ENCODE assay signal across 17 cellular contexts in the genomic region with DNA sequence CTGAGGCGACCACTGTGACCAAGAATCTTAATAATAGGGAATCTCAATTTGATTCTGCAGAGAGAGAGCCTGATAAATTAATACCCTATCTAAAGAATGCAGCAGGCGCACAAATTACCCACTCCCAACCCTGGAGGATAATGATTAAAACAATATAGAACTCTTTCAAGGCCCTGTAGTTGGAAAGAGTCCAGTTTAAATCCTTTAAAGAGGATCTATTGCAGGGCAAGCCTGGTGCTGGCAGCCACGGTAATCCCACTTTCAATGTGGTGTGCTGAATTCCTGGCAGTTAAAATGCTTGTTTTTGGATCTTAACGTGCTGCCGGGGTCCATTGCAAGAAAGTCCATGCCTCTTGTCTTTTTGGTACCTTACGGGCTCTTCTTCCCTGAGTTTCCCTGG.
DNase-seq lines count a peak whose midpoint lies in the region; TF ChIP-seq lines count a peak whose summit lies in the region.
"Had no signal": no experiment of that assay in that cellular context is flagged by ENCODE, and none has a peak within 500 bp of the region (broad histone marks: within the 10 kb centered on the region; RNA-seq: fewer than 3 reads in every experiment).

No MANE protein-coding gene starts in this region.

- peaks cover 12% of the 10 kb centered on the region for H3K4me1 ChIP-seq in effector memory CD4-positive, alpha-beta T cell (ENCODE audit: control insufficient read depth, insufficient read depth, low read length, poor library complexity, severe bottlenecking)

- H3K4me3 ChIP-seq in coronary artery (peak overlapping the region; percentile 23), retinal pigment epithelial cell (ENCODE audit: low read length) (peak overlapping the region; percentile 21)
- H3K4me3 ChIP-seq in effector memory CD4-positive, alpha-beta T cell (ENCODE audit: insufficient read depth, low read depth, low read length, poor library complexity, severe bottlenecking), result no peak overlapping the region
- H3K4me3 ChIP-seq: BLaER1, GM12878 had no signal

- no peak for TF ChIP-seq CTCF in coronary artery (IDR thresholded peaks at IDR 0.05)
- TF ChIP-seq CTCF in retinal pigment epithelial cell (conservative IDR thresholded peaks at IDR 0.05; ENCODE audit: low read depth, low read length), result no peak

- no peaks in the 10 kb centered on the region for H3K27me3 ChIP-seq in effector memory CD4-positive, alpha-beta T cell (replicated peaks; ENCODE audit: control insufficient read depth, insufficient read depth, low read length, poor library complexity, severe bottlenecking)
- H3K27me3 ChIP-seq: BLaER1, brain microvascular endothelial cell had no signal

- no peaks in the 10 kb centered on the region for H3K9me3 ChIP-seq in effector memory CD4-positive, alpha-beta T cell (ENCODE audit: control insufficient read depth, low read length)

- DNase-seq in D341Med (ENCODE audit: low spot score) (peak; percentile 72), NCI-H82 treated with DMSO at 0.1 percent for 48 hours (lab: John Stamatoyannopoulos, UW; ENCODE audit: unreplicated experiment) (peak; percentile 44), coronary artery (ENCODE audit: low spot score) (no peak), retinal pigment epithelial cell (ENCODE audit: low read depth) (peak; percentile 92), NCI-H1694 (lab: John Stamatoyannopoulos, UW) (no peak), LoVo (ENCODE audit: low spot score) (no peak)
- DNase-seq in effector memory CD4-positive, alpha-beta T cell, result no peak
- DNase-seq: activated CD4-positive, alpha-beta T cell treated with anti-CD3 and anti-CD28 coated beads, Interleukin-2, amount 50 U/mL, for 4 hours; brain microvascular endothelial cell; effector CD4-positive, alpha-beta T cell; IMR-90; NCI-H345; SIG-M5; stimulated activated CD4-positive, alpha-beta T cell treated with anti-CD3 and anti-CD28 coated beads, Interleukin-4, amount 100 ng/mL, for 4 hours; T-helper 9 cell had no signal

- H3K36me3 ChIP-seq in effector memory CD4-positive, alpha-beta T cell (ENCODE audit: control insufficient read depth, insufficient read depth, low read length), result peaks cover under 1% of the 10 kb centered on the region

- H3K27ac ChIP-seq in coronary artery, result no peak overlapping the region
- no peak overlapping the region for H3K27ac ChIP-seq in effector memory CD4-positive, alpha-beta T cell (ENCODE audit: insufficient read depth, low read length, poor library complexity, severe bottlenecking)
- H3K27ac ChIP-seq: BLaER1, brain microvascular endothelial cell had no signal

Comparison
In these comparisons a context has a peak if more than half of its experiments do, and no peak if none do; other contexts are left out.
1. DNase-seq: peak in D341Med (single experiment), NCI-H82 treated with DMSO at 0.1 percent for 48 hours (single experiment) and retinal pigment epithelial cell (single experiment); none in coronary artery (single experiment), effector memory CD4-positive, alpha-beta T cell (0 of 3), NCI-H1694 (single experiment) and LoVo (single experiment).